2 cellular contexts compared by ENCODE assay signal in genomic region chr19:53951947-53952346, GRCh38.
A peak's percentile ranks its signal among the peaks of the same experiment; 100 is the strongest.
TF ChIP-seq lines count a peak whose summit lies in the region.

No MANE protein-coding gene starts in this region.

TF ChIP-seq in A549, 52 proteins besides CTCF, POLR2A, EP300 and RAD21:
- TF ChIP-seq TFCP2L1 (CRISPR knock-in tag; IDR thresholded peaks at IDR 0.05) (no peak), ZFP36 (IDR thresholded peaks at IDR 0.05; ENCODE audit: borderline replicate concordance, partially characterized antibody) (peak; percentile 60)

TF ChIP-seq in K562, 482 proteins besides CTCF, POLR2A, EP300 and RAD21:
- TF ChIP-seq PKNOX1 (IDR thresholded peaks at IDR 0.05) (0 out of 2 replicates have a peak, but pooled peaks have one; percentile 13), ZNF639 (CRISPR knock-in tag; conservative IDR thresholded peaks at IDR 0.05 in 1 of 2, IDR thresholded peaks at IDR 0.05 in 1 of 2) (no peak), ZNF121 (CRISPR knock-in tag; conservative IDR thresholded peaks at IDR 0.05) (0 out of 2 replicates have a peak, but pooled peaks have one; percentile 13), ZFP36 (IDR thresholded peaks at IDR 0.05; ENCODE audit: low read depth, low read length, partially characterized antibody) (peak; percentile 16)
